ENCODE assay signal across 2 cellular contexts in genomic region chr6:111399600-111399999, GRCh38.
TF ChIP-seq lines count a peak whose summit lies in the region.

No MANE protein-coding gene starts in this region.

TF ChIP-seq in HEK293T, 16 proteins besides CTCF, POLR2A, EP300 and RAD21:
- no peak for TF ChIP-seq ELF4 (IDR thresholded peaks at IDR 0.05)
- no peak for TF ChIP-seq FOXA1 (IDR thresholded peaks at IDR 0.05)
- TF ChIP-seq L3MBTL2 (conservative IDR thresholded peaks at IDR 0.05) = 0 out of 2 replicates have a peak, but pooled peaks have one; percentile 15
TF ChIP-seq in HEK293T: peak in this region for 1.

TF ChIP-seq in K562, 482 proteins besides CTCF, POLR2A, EP300 and RAD21:
- TF ChIP-seq RBBP5 (IDR thresholded peaks at IDR 0.05; ENCODE audit: borderline replicate concordance, insufficient read depth, low read length, poor library complexity, severe bottlenecking) (no peak), SOX6 (IDR thresholded peaks at IDR 0.05) (peak; percentile 16; the same call in 1 of the 2 replicates), ZNF644 (tag; IDR thresholded peaks at IDR 0.05; ENCODE audit: low read depth) (0 out of 2 replicates have a peak, but pooled peaks have one; percentile 29), TEAD1 (CRISPR knock-in tag; IDR thresholded peaks at IDR 0.05) (no peak), USF1 (CRISPR knock-in tag; IDR thresholded peaks at IDR 0.05) (peak; percentile 62), KLF16 (IDR thresholded peaks at IDR 0.05) (no peak), MLX (CRISPR knock-in tag; conservative IDR thresholded peaks at IDR 0.05) (no peak), ID3 (CRISPR knock-in tag; IDR thresholded peaks at IDR 0.05) (no peak), ID3 (tag; IDR thresholded peaks at IDR 0.05) (peak; percentile 41; the same call in 1 of the 2 replicates), CBFA2T2 (conservative IDR thresholded peaks at IDR 0.05) (peak; percentile 54), HOMEZ (CRISPR knock-in tag; IDR thresholded peaks at IDR 0.05) (no peak), TFE3 (CRISPR knock-in tag; IDR thresholded peaks at IDR 0.05) (peak; percentile 90), ZNF766 (CRISPR knock-in tag; conservative IDR thresholded peaks at IDR 0.05) (peak; percentile 58; the same call in 1 of the 2 replicates), PYGO2 (tag; IDR thresholded peaks at IDR 0.05) (no peak), LEF1 (IDR thresholded peaks at IDR 0.05) (no peak), SRF (CRISPR knock-in tag; IDR thresholded peaks at IDR 0.05) (0 out of 4 replicates have a peak, but pooled peaks of 1 of the 2 experiments have one; percentile 13), SRSF3 (IDR thresholded peaks at IDR 0.05; ENCODE audit: insufficient read depth, low read length) (no peak), EZH2 (IDR thresholded peaks at IDR 0.05; ENCODE audit: borderline replicate concordance, low read depth, low read length) (no peak), ZNF146 (CRISPR knock-in tag; IDR thresholded peaks at IDR 0.05; ENCODE audit: unreplicated experiment) (no peak), USF2 (CRISPR knock-in tag; IDR thresholded peaks at IDR 0.05) (peak; percentile 52), TEAD2 (tag; IDR thresholded peaks at IDR 0.05) (no peak), SP2 (IDR thresholded peaks at IDR 0.05; ENCODE audit: extremely low read depth, low read depth, low read length, poor library complexity, severe bottlenecking) (no peak), ESRRA (IDR thresholded peaks at IDR 0.05; ENCODE audit: borderline replicate concordance, low read depth) (peak; percentile 31; the same call in 1 of the 2 replicates), L3MBTL2 (IDR thresholded peaks at IDR 0.05) (peak; percentile 39; the same call in 1 of the 2 replicates), MEIS2 (IDR thresholded peaks at IDR 0.05; ENCODE audit: partially characterized antibody) (peak; percentile 8), RAD51 (IDR thresholded peaks at IDR 0.05; ENCODE audit: borderline replicate concordance, low read depth) (peak; percentile 78; the same call in 1 of the 2 replicates)
